10 cellular contexts compared by ENCODE assay signal in the genomic region with DNA sequence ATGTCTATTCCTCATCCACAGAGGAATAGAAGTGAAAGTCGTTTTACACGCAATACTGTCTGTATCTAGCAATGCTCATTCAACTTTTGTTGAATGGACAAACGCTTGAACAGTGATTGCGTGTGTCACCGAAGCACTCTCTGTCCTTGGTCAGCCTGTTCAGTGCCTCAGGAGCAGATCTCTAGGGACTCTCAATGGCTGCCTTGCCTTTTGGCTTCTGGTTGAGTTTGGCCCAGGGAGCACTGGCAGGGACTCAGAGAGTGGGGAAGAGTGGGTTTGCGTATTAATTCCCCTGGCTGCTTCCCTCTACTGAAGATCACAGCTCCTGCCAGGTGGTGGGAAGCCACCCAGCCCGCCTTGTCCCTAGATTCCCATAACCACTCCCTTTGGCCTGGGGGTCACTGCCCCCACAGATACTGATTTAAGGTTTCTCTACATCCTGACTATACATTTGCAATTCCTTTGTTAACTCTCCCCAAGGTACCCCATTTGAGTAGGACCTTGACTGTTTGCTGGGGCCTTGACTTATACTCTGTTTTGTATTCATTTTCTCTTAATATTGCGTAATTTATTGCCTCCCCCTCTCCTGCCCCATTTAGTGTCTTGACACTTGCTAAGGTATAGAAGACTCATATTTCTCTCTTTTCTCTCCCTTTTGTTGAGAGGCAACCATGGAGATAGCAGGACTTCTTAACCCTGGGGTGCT.
DNase-seq lines count a peak whose midpoint lies in the region; ATAC-seq lines count a peak whose summit lies in the region.
"Had no signal": no experiment of that assay in that cellular context is flagged by ENCODE, and none has a peak within 500 bp of the region (broad histone marks: within the 10 kb centered on the region; RNA-seq: fewer than 3 reads in every experiment).

No MANE protein-coding gene starts in this region.

- no peaks in the 10 kb centered on the region for H3K9me3 Mint-ChIP-seq in activated T-cell treated with anti-CD3 and anti-CD28 coated beads, Interleukin-2, amount 50 U/mL, for 24 hours
- no peaks in the 10 kb centered on the region for H3K9me3 Mint-ChIP-seq in activated naive CD8-positive, alpha-beta T cell treated with anti-CD3 and anti-CD28 coated beads, Interleukin-2, amount 50 U/mL, for 24 hours
- H3K9me3 Mint-ChIP-seq: activated CD4-positive, alpha-beta memory T cell treated with anti-CD3 and anti-CD28 coated beads, Interleukin-2, amount 10 ng/mL, durations not matched to agents 7 days and 5 days; T-cell had no signal

- peak overlapping the region; percentile 90 for H3K27ac Mint-ChIP-seq in activated T-cell treated with anti-CD3 and anti-CD28 coated beads, Interleukin-2, amount 50 U/mL, for 24 hours
- peak overlapping the region; percentile 87 for H3K27ac Mint-ChIP-seq in activated naive CD8-positive, alpha-beta T cell treated with anti-CD3 and anti-CD28 coated beads, Interleukin-2, amount 50 U/mL, for 24 hours
- H3K27ac Mint-ChIP-seq: activated CD4-positive, alpha-beta memory T cell treated with anti-CD3 and anti-CD28 coated beads, Interleukin-2, amount 10 ng/mL, durations not matched to agents 7 days and 5 days had no signal

- H3K79me2 ChIP-seq in mesendoderm (ENCODE audit: control insufficient read depth, insufficient read depth, low read length): no peaks in the 10 kb centered on the region

- H3K79me1 ChIP-seq in mesendoderm (ENCODE audit: low read length): no peaks in the 10 kb centered on the region

- no peaks in the 10 kb centered on the region for H3K36me3 Mint-ChIP-seq in activated T-cell treated with anti-CD3 and anti-CD28 coated beads, Interleukin-2, amount 50 U/mL, for 24 hours (ENCODE audit: low read depth)
- H3K36me3 Mint-ChIP-seq in activated naive CD8-positive, alpha-beta T cell treated with anti-CD3 and anti-CD28 coated beads, Interleukin-2, amount 50 U/mL, for 24 hours (ENCODE audit: low read depth): no peaks in the 10 kb centered on the region
- H3K36me3 Mint-ChIP-seq: T-cell had no signal

- no peak overlapping the region for H3K23ac ChIP-seq in mesendoderm (ENCODE audit: low read length)

- no peak for ATAC-seq in activated naive CD8-positive, alpha-beta T cell treated with anti-CD3 and anti-CD28 coated beads, Interleukin-2, amount 50 U/mL, for 24 hours

- H2BK120ac ChIP-seq in mesendoderm (ENCODE audit: low read depth, low read length): no peak overlapping the region

- peaks cover 43% of the 10 kb centered on the region for H3K4me1 Mint-ChIP-seq in activated T-cell treated with anti-CD3 and anti-CD28 coated beads, Interleukin-2, amount 50 U/mL, for 24 hours (ENCODE audit: low read depth)
- peaks cover 44% of the 10 kb centered on the region for H3K4me1 Mint-ChIP-seq in activated naive CD8-positive, alpha-beta T cell treated with anti-CD3 and anti-CD28 coated beads, Interleukin-2, amount 50 U/mL, for 24 hours

- WGBS in mesendoderm (ENCODE audit: extremely low coverage, insufficient coverage, low lambda C conversion rate): no CpG with 5 or more reads among the region's 8 CpGs

- H3K4me1 ChIP-seq in mesendoderm (ENCODE audit: control insufficient read depth, low read depth, low read length): peaks cover 2% of the 10 kb centered on the region

- H3K56ac ChIP-seq in mesendoderm (ENCODE audit: low read length): peak overlapping the region; percentile 71

- no peak overlapping the region for H3K27ac ChIP-seq in mesendoderm (ENCODE audit: low read depth, low read length)
- no peak overlapping the region for H3K27ac ChIP-seq in substantia nigra (ENCODE audit: low read depth, low read length, poor library complexity, severe bottlenecking)

- no peak overlapping the region for H2BK15ac ChIP-seq in mesendoderm (replicated peaks; ENCODE audit: low read depth)

- H3K27me3 ChIP-seq in mesendoderm (ENCODE audit: insufficient read depth, low read length, poor library complexity): no peaks in the 10 kb centered on the region

- no peak overlapping the region for H3K4me3 Mint-ChIP-seq in activated T-cell treated with anti-CD3 and anti-CD28 coated beads, Interleukin-2, amount 50 U/mL, for 24 hours
- H3K4me3 Mint-ChIP-seq in activated naive CD8-positive, alpha-beta T cell treated with anti-CD3 and anti-CD28 coated beads, Interleukin-2, amount 50 U/mL, for 24 hours: peak overlapping the region; percentile 28
- H3K4me3 Mint-ChIP-seq: activated CD4-positive, alpha-beta memory T cell treated with anti-CD3 and anti-CD28 coated beads, Interleukin-2, amount 10 ng/mL, durations not matched to agents 7 days and 5 days; T-cell had no signal

- no peak overlapping the region for H3K9ac ChIP-seq in mesendoderm (ENCODE audit: low read length)

- H3K18ac ChIP-seq in mesendoderm (ENCODE audit: low read length): no peak overlapping the region

- H2AK5ac ChIP-seq in mesendoderm (ENCODE audit: low read length): no peak overlapping the region

- no peak overlapping the region for H4K8ac ChIP-seq in mesendoderm (ENCODE audit: low read depth, low read length)

- no peak for DNase-seq in activated T-cell treated with anti-CD3 and anti-CD28 coated beads, Interleukin-2, amount 50 U/mL, for 24 hours
- DNase-seq in activated T-cell treated with anti-CD3 and anti-CD28 coated beads, Interleukin-2, amount 50 U/mL, for 1 hour: no peak
- no peak for DNase-seq in activated naive CD8-positive, alpha-beta T cell treated with anti-CD3 and anti-CD28 coated beads, Interleukin-2, amount 50 U/mL, for 24 hours
- DNase-seq in mesendoderm: no peak
- DNase-seq in substantia nigra (lab: John Stamatoyannopoulos, UW): peak in 35 of 49 donors; percentile 4 to 69 (median 19)
- no peak for DNase-seq in NCI-H187 (lab: John Stamatoyannopoulos, UW)
- DNase-seq in HPDE6-E6E7 (ENCODE audit: extremely low spot score): no peak
- no peak for DNase-seq in HuH-7.5 (ENCODE audit: low spot score)

- no peak overlapping the region for H4K5ac ChIP-seq in mesendoderm (ENCODE audit: low read length)

- no peaks in the 10 kb centered on the region for H3K36me3 ChIP-seq in mesendoderm (ENCODE audit: control insufficient read depth, insufficient read depth, low read length)

- H3K4ac ChIP-seq in mesendoderm (ENCODE audit: low read depth, low read length): no peak overlapping the region

- no peaks in the 10 kb centered on the region for H3K27me3 Mint-ChIP-seq in activated T-cell treated with anti-CD3 and anti-CD28 coated beads, Interleukin-2, amount 50 U/mL, for 24 hours
- H3K27me3 Mint-ChIP-seq in activated naive CD8-positive, alpha-beta T cell treated with anti-CD3 and anti-CD28 coated beads, Interleukin-2, amount 50 U/mL, for 24 hours: no peaks in the 10 kb centered on the region
- H3K27me3 Mint-ChIP-seq: T-cell had no signal

- H2BK5ac ChIP-seq in mesendoderm (ENCODE audit: low read length): no peak overlapping the region

- H3K4me2 ChIP-seq in mesendoderm (ENCODE audit: low read length): no peak overlapping the region

- no peak overlapping the region for H3K4me3 ChIP-seq in mesendoderm (ENCODE audit: low read length)

Comparison
In these comparisons a context has a peak if more than half of its experiments do, and no peak if none do; other contexts are left out.
1. DNase-seq: peak in substantia nigra (35 of 49); none in activated T-cell treated with anti-CD3 and anti-CD28 coated beads, Interleukin-2, amount 50 U/mL, for 24 hours (single experiment), activated T-cell treated with anti-CD3 and anti-CD28 coated beads, Interleukin-2, amount 50 U/mL, for 1 hour (single experiment), activated naive CD8-positive, alpha-beta T cell treated with anti-CD3 and anti-CD28 coated beads, Interleukin-2, amount 50 U/mL, for 24 hours (single experiment), mesendoderm (single experiment), NCI-H187 (0 of 2), HPDE6-E6E7 (single experiment) and HuH-7.5 (single experiment).